Comparison of ENCODE assay signal across 1 cellular context in genomic region chr2:102155703-102156515, GRCh38.
TF ChIP-seq lines count a peak whose summit lies in the region.

No MANE protein-coding gene starts in this region.

TF ChIP-seq in HepG2, 621 proteins besides CTCF, POLR2A, EP300 and RAD21 (continued from another document and continues in another):
- TF ChIP-seq TFE3 (CRISPR knock-in tag; IDR thresholded peaks at IDR 0.05) (peak; percentile 99), TARDBP (CRISPR knock-in tag; IDR thresholded peaks at IDR 0.05) (peak; percentile 95), ZBTB33 (CRISPR knock-in tag; IDR thresholded peaks at IDR 0.05) (no peak), ZNF569 (CRISPR knock-in tag; IDR thresholded peaks at IDR 0.05; ENCODE audit: borderline replicate concordance) (peak; percentile 97; the same call in 1 of the 2 replicates), KAT8 (CRISPR knock-in tag; IDR thresholded peaks at IDR 0.05) (peak; percentile 76; the same call in 1 of the 2 replicates), ZNF724P (CRISPR knock-in tag; IDR thresholded peaks at IDR 0.05; ENCODE audit: borderline replicate concordance) (no peak), MAZ (IDR thresholded peaks at IDR 0.05; ENCODE audit: borderline replicate concordance, low read depth, low read length) (no peak), MAZ (CRISPR knock-in tag; IDR thresholded peaks at IDR 0.05; ENCODE audit: low read depth) (peak; percentile 66), ZFY (CRISPR knock-in tag; IDR thresholded peaks at IDR 0.05) (0 out of 2 replicates have a peak, but pooled peaks have one; percentile 15), ZKSCAN8 (CRISPR knock-in tag; IDR thresholded peaks at IDR 0.05; ENCODE audit: borderline replicate concordance) (peak; percentile 90), RFX1 (IDR thresholded peaks at IDR 0.05) (no peak), ZFP36L1 (CRISPR knock-in tag; IDR thresholded peaks at IDR 0.05) (no peak; the same call in 1 of the 2 replicates), DBP (CRISPR knock-in tag; IDR thresholded peaks at IDR 0.05; ENCODE audit: not compliant biosample characterization) (no peak), TMF1 (CRISPR knock-in tag; IDR thresholded peaks at IDR 0.05; ENCODE audit: low read depth) (peak; percentile 51), ZNF615 (CRISPR knock-in tag; IDR thresholded peaks at IDR 0.05; ENCODE audit: borderline replicate concordance) (0 out of 2 replicates have a peak, but pooled peaks have one; percentile 46), GATAD2A (CRISPR knock-in tag; IDR thresholded peaks at IDR 0.05) (peak; percentile 100), ZNF121 (CRISPR knock-in tag; IDR thresholded peaks at IDR 0.05) (no peak), NFATC3 (CRISPR knock-in tag; IDR thresholded peaks at IDR 0.05) (no peak; the same call in 1 of the 2 replicates), ZNF646 (CRISPR knock-in tag; IDR thresholded peaks at IDR 0.05) (peak; percentile 40; the same call in 1 of the 2 replicates), RARG (CRISPR knock-in tag; IDR thresholded peaks at IDR 0.05; ENCODE audit: low read depth) (peak; percentile 79; the same call in 1 of the 2 replicates), BCL6 (CRISPR knock-in tag; IDR thresholded peaks at IDR 0.05) (peak; percentile 95), ZNF496 (CRISPR knock-in tag; IDR thresholded peaks at IDR 0.05; ENCODE audit: insufficient replicate concordance) (no peak), TCF12 (IDR thresholded peaks at IDR 0.05) (no peak), TCF12 (CRISPR knock-in tag; IDR thresholded peaks at IDR 0.05) (peak; percentile 97), RFXANK (CRISPR knock-in tag; IDR thresholded peaks at IDR 0.05) (peak; percentile 57; the same call in 1 of the 2 replicates), SKI (IDR thresholded peaks at IDR 0.05; ENCODE audit: partially characterized antibody) (peak; percentile 97), ARNTL (CRISPR knock-in tag; IDR thresholded peaks at IDR 0.05) (peak; percentile 82), ZBTB46 (CRISPR knock-in tag; IDR thresholded peaks at IDR 0.05; ENCODE audit: borderline replicate concordance) (peak; percentile 41; the same call in 1 of the 2 replicates), USF2 (IDR thresholded peaks at IDR 0.05; ENCODE audit: low read depth, low read length) (no peak), USF2 (CRISPR knock-in tag; IDR thresholded peaks at IDR 0.05; ENCODE audit: borderline replicate concordance) (peak; percentile 74; the same call in 1 of the 2 replicates), RXRB (CRISPR knock-in tag; IDR thresholded peaks at IDR 0.05; ENCODE audit: borderline replicate concordance) (peak; percentile 95), RXRA (CRISPR knock-in tag; IDR thresholded peaks at IDR 0.05) (peak; percentile 88), SSRP1 (CRISPR knock-in tag; IDR thresholded peaks at IDR 0.05) (no peak), ZNF580 (CRISPR knock-in tag; IDR thresholded peaks at IDR 0.05; ENCODE audit: borderline replicate concordance, low read depth) (peak; percentile 70; the same call in 1 of the 2 replicates), HBP1 (CRISPR knock-in tag; IDR thresholded peaks at IDR 0.05; ENCODE audit: low read depth) (no peak), ZNF556 (CRISPR knock-in tag; IDR thresholded peaks at IDR 0.05; ENCODE audit: borderline replicate concordance) (no peak; the same call in 1 of the 2 replicates), KLF12 (CRISPR knock-in tag; IDR thresholded peaks at IDR 0.05; ENCODE audit: borderline replicate concordance) (no peak), ONECUT2 (CRISPR knock-in tag; IDR thresholded peaks at IDR 0.05) (peak; percentile 65), ATF2 (CRISPR knock-in tag; IDR thresholded peaks at IDR 0.05) (peak; percentile 90), CSRNP1 (CRISPR knock-in tag; IDR thresholded peaks at IDR 0.05) (peak; percentile 89)
